In the genomic region with DNA sequence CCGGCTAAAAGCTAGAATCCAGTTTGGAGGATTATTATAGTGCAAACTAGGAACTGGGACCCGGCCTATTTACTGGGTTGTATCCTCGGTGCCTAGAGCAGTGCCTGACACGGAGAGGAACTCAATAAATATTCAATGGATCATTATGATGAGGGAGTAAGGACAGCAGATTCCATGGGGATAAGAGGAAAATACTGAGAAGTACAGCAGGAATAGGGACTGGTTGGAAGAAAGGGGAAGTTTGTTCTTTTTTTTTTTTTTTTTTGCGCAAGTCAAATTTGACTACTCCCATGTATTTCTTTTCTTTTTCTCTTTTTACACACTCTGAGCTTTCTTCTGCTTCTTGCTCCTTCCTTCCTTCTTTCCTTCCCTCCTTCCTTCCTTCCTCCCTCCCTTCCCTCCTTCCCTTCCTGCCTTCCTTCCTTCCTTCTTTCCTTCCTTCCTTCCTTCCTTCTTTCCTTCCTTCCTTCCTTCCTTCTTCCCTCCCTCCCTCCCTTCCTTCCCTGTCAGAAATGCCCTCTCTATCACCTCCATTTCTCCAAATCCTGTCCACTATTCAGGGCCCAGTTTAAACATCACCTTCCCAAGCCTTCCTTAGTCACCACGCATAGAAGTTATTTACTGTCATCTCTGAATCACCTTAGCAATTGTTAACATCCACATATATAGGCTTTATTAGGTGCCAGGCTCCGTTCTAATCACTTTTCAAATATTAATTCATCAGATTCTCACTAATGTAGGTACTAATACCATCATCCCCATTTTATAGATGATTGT, we compare ENCODE assay signal across 1 cellular context.
TF ChIP-seq lines count a peak whose summit lies in the region.

No MANE protein-coding gene starts in this region.

TF ChIP-seq in H1, 55 proteins besides CTCF, POLR2A, EP300 and RAD21:
- TF ChIP-seq PHF8 (conservative IDR thresholded peaks at IDR 0.05; ENCODE audit: low read depth, low read length) (no peak), SIN3A (conservative IDR thresholded peaks at IDR 0.05 in 1 of 2, IDR thresholded peaks at IDR 0.05 in 1 of 2; ENCODE audit: low read depth in 1 of 2, low read length in 2 of 2) (no peak), KDM4A (IDR thresholded peaks at IDR 0.05; ENCODE audit: low read depth, low read length, severe bottlenecking) (no peak)
